Comparison of ENCODE assay signal across 16 cellular contexts in the genomic region with DNA sequence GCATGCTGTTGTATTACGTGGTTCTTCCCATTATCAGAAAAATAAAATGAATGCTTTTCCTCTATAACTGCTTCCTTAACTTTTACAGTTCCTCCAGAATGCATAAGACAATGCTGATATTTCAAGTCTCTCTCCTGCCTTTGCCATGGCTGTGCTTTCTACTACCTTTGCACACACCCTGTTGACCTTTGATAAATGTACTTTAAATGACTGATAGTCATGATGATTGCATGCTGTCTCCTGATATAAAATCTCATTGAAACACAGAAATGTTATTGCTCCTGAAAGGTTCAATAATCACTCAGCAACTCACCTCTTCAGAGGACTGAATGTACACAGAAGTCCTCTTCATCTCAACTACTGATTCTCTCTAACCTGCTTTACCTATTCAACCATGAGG. TPM values are rescaled to one million over a fixed set of nuclear protein-coding genes. Genes with fewer than 3 reads are reported as not detected.
"Had no signal": no experiment of that assay in that cellular context is flagged by ENCODE, and none has a peak within 500 bp of the region (broad histone marks: within the 10 kb centered on the region; RNA-seq: fewer than 3 reads in every experiment).

A gene with protein sequence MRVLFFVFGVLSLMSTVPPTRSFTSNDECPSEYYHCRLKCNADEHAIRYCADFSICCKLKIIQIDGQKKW (plus strand): TSS at position 395 of the 400 bp plus-strand sequence. CDS start 0 bp downstream, at position 395.

RNA-seq across cellular contexts. Expression of the gene that starts here (rescaled TPM):
- total RNA-seq: stomach, subcutaneous adipose tissue, suprapubic skin, temporal lobe, testis, thoracic aorta, thyroid gland, tibial nerve, transverse colon, upper lobe of left lung, upper lobe of right lung, ureter, urinary bladder, uterus, vagina had no signal
- polyA plus RNA-seq: stomach, thymus, urinary bladder had no signal
